In genomic region chrY:7039037-7039436, GRCh38 we compare ENCODE assay signal across 22 cellular contexts.
DNase-seq lines count a peak whose midpoint lies in the region; ATAC-seq and TF ChIP-seq lines count a peak whose summit lies in the region.
"Had no signal": no experiment of that assay in that cellular context is flagged by ENCODE, and none has a peak within 500 bp of the region (broad histone marks: within the 10 kb centered on the region; RNA-seq: fewer than 3 reads in every experiment).

No MANE protein-coding gene starts in this region.

- H3K27me3 ChIP-seq in RWPE2 (ENCODE audit: insufficient read depth, poor library complexity, severe bottlenecking): no peaks in the 10 kb centered on the region
- H3K27me3 ChIP-seq: BE2C; BLaER1 treated with 17β-estradiol and CSF1 and Interleukin-3, amounts not matched to agents 10 nM and 100 nM had no signal

- H3K27ac ChIP-seq in RWPE2 (ENCODE audit: poor library complexity, severe bottlenecking): no peak overlapping the region
- H3K27ac ChIP-seq: A549; BLaER1 treated with 17β-estradiol and CSF1 and Interleukin-3, amounts not matched to agents 10 nM and 100 nM had no signal

- H3K36me3 ChIP-seq in RWPE2 (ENCODE audit: low read depth): no peaks in the 10 kb centered on the region
- H3K36me3 ChIP-seq: BE2C; BLaER1 treated with 17β-estradiol and CSF1 and Interleukin-3, amounts not matched to agents 10 nM and 100 nM; HAP-1 had no signal

- TF ChIP-seq CTCF in RWPE2 (IDR thresholded peaks at IDR 0.05; ENCODE audit: poor library complexity, severe bottlenecking) (no peak), CD14-positive monocyte (IDR thresholded peaks at IDR 0.05) (no peak)

- no peaks in the 10 kb centered on the region for H3K36me3 Mint-ChIP-seq in activated T-helper 17 cell treated with anti-CD3 and anti-CD28 coated beads, Interleukin-2, amount 50 U/mL, for 72 hours (ENCODE audit: low read depth)
- no peaks in the 10 kb centered on the region for H3K36me3 Mint-ChIP-seq in effector memory CD8-positive, alpha-beta T cell (ENCODE audit: insufficient read depth)
- no peaks in the 10 kb centered on the region for H3K36me3 Mint-ChIP-seq in stimulated activated effector memory CD8-positive, alpha-beta T cell treated with anti-CD3 and anti-CD28 coated beads, Interleukin-12 subunit alpha, Interleukin-12 subunit beta, amount 100 ng/mL, for 72 hours
- no peaks in the 10 kb centered on the region for H3K36me3 Mint-ChIP-seq in CD14-positive monocyte
- H3K36me3 Mint-ChIP-seq: CD4-positive, alpha-beta memory T cell had no signal

- H3K4me3 Mint-ChIP-seq in activated T-helper 17 cell treated with anti-CD3 and anti-CD28 coated beads, Interleukin-2, amount 50 U/mL, for 72 hours: no peak overlapping the region
- H3K4me3 Mint-ChIP-seq in effector memory CD8-positive, alpha-beta T cell: peak overlapping the region in 1 of 2 donors; percentile 41
- H3K4me3 Mint-ChIP-seq in stimulated activated effector memory CD8-positive, alpha-beta T cell treated with anti-CD3 and anti-CD28 coated beads, Interleukin-12 subunit alpha, Interleukin-12 subunit beta, amount 100 ng/mL, for 72 hours: no peak overlapping the region
- no peak overlapping the region for H3K4me3 Mint-ChIP-seq in CD14-positive monocyte
- H3K4me3 Mint-ChIP-seq: CD4-positive, alpha-beta memory T cell; HFFc6 had no signal

- H3K9me3 Mint-ChIP-seq in activated T-helper 17 cell treated with anti-CD3 and anti-CD28 coated beads, Interleukin-2, amount 50 U/mL, for 72 hours: no peaks in the 10 kb centered on the region
- no peaks in the 10 kb centered on the region for H3K9me3 Mint-ChIP-seq in effector memory CD8-positive, alpha-beta T cell
- H3K9me3 Mint-ChIP-seq in stimulated activated effector memory CD8-positive, alpha-beta T cell treated with anti-CD3 and anti-CD28 coated beads, Interleukin-12 subunit alpha, Interleukin-12 subunit beta, amount 100 ng/mL, for 72 hours: no peaks in the 10 kb centered on the region
- peaks cover 0 to 3% (median 0%) of the 10 kb centered on the region in 7 donors for H3K9me3 Mint-ChIP-seq in CD14-positive monocyte
- H3K9me3 Mint-ChIP-seq: CD4-positive, alpha-beta memory T cell; HFFc6 had no signal

- no peaks in the 10 kb centered on the region for H3K9me3 ChIP-seq in RWPE2 (ENCODE audit: severe bottlenecking)
- H3K9me3 ChIP-seq: A549; BE2C; BLaER1 treated with 17β-estradiol and CSF1 and Interleukin-3, amounts not matched to agents 10 nM and 100 nM; HAP-1 had no signal

- no peak overlapping the region for H3K27ac Mint-ChIP-seq in activated T-helper 17 cell treated with anti-CD3 and anti-CD28 coated beads, Interleukin-2, amount 50 U/mL, for 72 hours
- peak overlapping the region in 1 of 2 donors; percentile 93 for H3K27ac Mint-ChIP-seq in effector memory CD8-positive, alpha-beta T cell
- H3K27ac Mint-ChIP-seq in stimulated activated effector memory CD8-positive, alpha-beta T cell treated with anti-CD3 and anti-CD28 coated beads, Interleukin-12 subunit alpha, Interleukin-12 subunit beta, amount 100 ng/mL, for 72 hours: no peak overlapping the region
- H3K27ac Mint-ChIP-seq in CD14-positive monocyte: no peak overlapping the region
- H3K27ac Mint-ChIP-seq: CD4-positive, alpha-beta memory T cell; HFFc6 had no signal

- no peaks in the 10 kb centered on the region for H3K27me3 Mint-ChIP-seq in activated T-helper 17 cell treated with anti-CD3 and anti-CD28 coated beads, Interleukin-2, amount 50 U/mL, for 72 hours
- no peaks in the 10 kb centered on the region for H3K27me3 Mint-ChIP-seq in effector memory CD8-positive, alpha-beta T cell
- H3K27me3 Mint-ChIP-seq in CD14-positive monocyte (ENCODE audit: low read depth in 3 of 3): peaks cover 0 to 2% (median 0%) of the 10 kb centered on the region in 3 donors
- H3K27me3 Mint-ChIP-seq: CD4-positive, alpha-beta memory T cell had no signal

- DNase-seq in RWPE2 (ENCODE audit: low spot score) (no peak), NCI-H1105 (lab: John Stamatoyannopoulos, UW) (no peak), CD14-positive monocyte (ENCODE audit: low spot score) (no peak)
- no peak for DNase-seq in effector memory CD8-positive, alpha-beta T cell
- no peak for DNase-seq in stimulated activated effector memory CD8-positive, alpha-beta T cell treated with anti-CD3 and anti-CD28 coated beads, Interleukin-12 subunit alpha, Interleukin-12 subunit beta, amount 100 ng/mL, for 72 hours (ENCODE audit: low spot score in 2 of 2)
- DNase-seq: 8988T; ACHN; AML-193; BE2C; Calu3; CD4-positive, alpha-beta memory T cell; COR-L47; DMS53; DMS79 treated with DMSO at 0.1 percent for 48 hours; GF-D8; GOT3; HFFc6 had no signal

- H3K4me3 ChIP-seq in RWPE2 (ENCODE audit: severe bottlenecking): no peak overlapping the region
- H3K4me3 ChIP-seq: A549; BLaER1 treated with 17β-estradiol and CSF1 and Interleukin-3, amounts not matched to agents 10 nM and 100 nM; HAP-1 had no signal

- H3K4me1 Mint-ChIP-seq in activated T-helper 17 cell treated with anti-CD3 and anti-CD28 coated beads, Interleukin-2, amount 50 U/mL, for 72 hours: no peaks in the 10 kb centered on the region
- peaks cover 29 to 65% of the 10 kb centered on the region in 2 donors for H3K4me1 Mint-ChIP-seq in effector memory CD8-positive, alpha-beta T cell (ENCODE audit: low read depth in 2 of 2)
- H3K4me1 Mint-ChIP-seq in stimulated activated effector memory CD8-positive, alpha-beta T cell treated with anti-CD3 and anti-CD28 coated beads, Interleukin-12 subunit alpha, Interleukin-12 subunit beta, amount 100 ng/mL, for 72 hours: peaks cover 37% of the 10 kb centered on the region
- H3K4me1 Mint-ChIP-seq in CD14-positive monocyte: no peaks in the 10 kb centered on the region

- intact Hi-C loops in CD14-positive monocyte (cut with micrococcal nuclease): no loop called here

- ATAC-seq in RWPE2 (ENCODE audit: low read depth): 0 out of 3 replicates have a peak, but pooled peaks have one; percentile 10
- peak; percentile 19 for ATAC-seq in activated T-helper 17 cell treated with anti-CD3 and anti-CD28 coated beads, Interleukin-2, amount 50 U/mL, for 72 hours (replicated peaks)
- peak; percentile 17 for ATAC-seq in effector memory CD8-positive, alpha-beta T cell (replicated peaks)
- ATAC-seq in stimulated activated effector memory CD8-positive, alpha-beta T cell treated with anti-CD3 and anti-CD28 coated beads, Interleukin-12 subunit alpha, Interleukin-12 subunit beta, amount 100 ng/mL, for 72 hours: peak; percentile 85
- no peak for ATAC-seq in GM21723 (IDR thresholded peaks at IDR 0.05; ENCODE audit: unreplicated experiment)
- ATAC-seq: A549 had no signal

- H3K4me1 ChIP-seq in RWPE2 (ENCODE audit: insufficient read depth, poor library complexity, severe bottlenecking): no peaks in the 10 kb centered on the region
- H3K4me1 ChIP-seq: A549; BE2C; BLaER1 treated with 17β-estradiol and CSF1 and Interleukin-3, amounts not matched to agents 10 nM and 100 nM; HAP-1 had no signal
